ENCODE assay signal across 15 cellular contexts in genomic region chr17:57914274-57915147, GRCh38. TPM values are rescaled to one million over a fixed set of nuclear protein-coding genes. Genes with fewer than 3 reads are reported as not detected.
DNase-seq lines count a peak whose midpoint lies in the region; ATAC-seq and TF ChIP-seq lines count a peak whose summit lies in the region.
"Had no signal": no experiment of that assay in that cellular context is flagged by ENCODE, and none has a peak within 500 bp of the region (broad histone marks: within the 10 kb centered on the region; RNA-seq: fewer than 3 reads in every experiment).

No MANE protein-coding gene starts in this region.

- H3K36me3 ChIP-seq in lower lobe of right lung, result no peaks in the 10 kb centered on the region

- H3K4me3 ChIP-seq in lower lobe of right lung, result no peak overlapping the region
- H3K4me3 ChIP-seq: mucosa of descending colon had no signal

- no peak for ATAC-seq in lower lobe of right lung
- ATAC-seq in GM19328 (IDR thresholded peaks at IDR 0.05; ENCODE audit: unreplicated experiment), result no peak
- ATAC-seq: mucosa of descending colon; stimulated activated naive CD8-positive, alpha-beta T cell treated with anti-CD3 and anti-CD28 coated beads, Interleukin-15, amount 100 ng/mL, for 72 hours had no signal

- H3K4me1 ChIP-seq in lower lobe of right lung, result peaks cover 74% of the 10 kb centered on the region

- DNase-seq in DMS79 treated with DMSO at 0.1 percent for 48 hours (lab: John Stamatoyannopoulos, UW) (peak; percentile 47), DMS79 (lab: John Stamatoyannopoulos, UW) (no peak), NCI-H69 (lab: John Stamatoyannopoulos, UW) (peak; percentile 94), lower lobe of right lung (no peak), superior temporal gyrus (ENCODE audit: extremely low spot score) (peak; percentile 54), hippocampal formation (lab: John Stamatoyannopoulos, UW) (no peak)
- no peak for DNase-seq in activated naive CD4-positive, alpha-beta T cell treated with anti-CD3 and anti-CD28 coated beads, Interleukin-2, amount 50 U/mL, for 16 hours
- DNase-seq: activated CD8-positive, alpha-beta memory T cell treated with anti-CD3 and anti-CD28 coated beads for 24 hours; activated naive CD4-positive, alpha-beta T cell treated with Interleukin-2 at 50 U/mL for 16 hours; COR-L47; NCI-H748 treated with DMSO at 0.1 percent for 48 hours; SHP77 treated with DMSO at 0.1 percent for 48 hours; stimulated activated naive CD8-positive, alpha-beta T cell treated with anti-CD3 and anti-CD28 coated beads, Interleukin-15, amount 100 ng/mL, for 72 hours had no signal

- no peaks in the 10 kb centered on the region for H3K27me3 ChIP-seq in lower lobe of right lung (ENCODE audit: low read depth)

- H3K27ac ChIP-seq in lower lobe of right lung, result peak overlapping the region; percentile 41

- H3K9me3 ChIP-seq in lower lobe of right lung, result no peaks in the 10 kb centered on the region
- H3K9me3 ChIP-seq: mucosa of descending colon had no signal

- no peak for TF ChIP-seq CTCF in lower lobe of right lung (IDR thresholded peaks at IDR 0.05)

- intact Hi-C loops in lower lobe of right lung (cut with DNase I), result no loop called here

RNA-seq across cellular contexts. Expression of gene CUEDC1, which starts 40.7 kb away (rescaled TPM):
- 42.8 TPM for total RNA-seq in lower lobe of right lung

Comparison
In these comparisons a context has a peak if more than half of its experiments do, and no peak if none do; other contexts are left out.
1. DNase-seq: peak in DMS79 treated with DMSO at 0.1 percent for 48 hours (single experiment), NCI-H69 (single experiment) and superior temporal gyrus (single experiment); none in DMS79 (single experiment), lower lobe of right lung (single experiment), hippocampal formation (0 of 2) and activated naive CD4-positive, alpha-beta T cell treated with anti-CD3 and anti-CD28 coated beads, Interleukin-2, amount 50 U/mL, for 16 hours (single experiment).